Comparison of ENCODE assay signal across 26 cellular contexts in genomic region chr13:110454956-110455355, GRCh38.
A peak's percentile ranks its signal among the peaks of the same experiment; 100 is the strongest.
DNase-seq lines count a peak whose midpoint lies in the region; ATAC-seq and TF ChIP-seq lines count a peak whose summit lies in the region.
"Had no signal": no experiment of that assay in that cellular context is flagged by ENCODE, and none has a peak within 500 bp of the region (broad histone marks: within the 10 kb centered on the region; RNA-seq: fewer than 3 reads in every experiment).

No MANE protein-coding gene starts in this region.

- DNase-seq in MCF 10A (ENCODE audit: unreplicated experiment) (no peak), breast epithelium (ENCODE audit: low spot score in 2 of 2) (no peak), left cardiac atrium (no peak), nephron progenitor cell (no peak)
- DNase-seq in central memory CD4-positive, alpha-beta T cell: no peak
- no peak for DNase-seq in stimulated activated CD4-positive, alpha-beta T cell treated with anti-CD3 and anti-CD28 coated beads, Interleukin-4, amount 100 ng/mL, for 24 hours
- DNase-seq: 8988T; activated CD4-positive, alpha-beta T cell treated with anti-CD3 and anti-CD28 coated beads for 48 hours; activated naive CD4-positive, alpha-beta T cell treated with anti-CD3 and anti-CD28 coated beads for 36 hours; activated T-cell treated with anti-CD3 and anti-CD28 coated beads, Interleukin-2, amount 50 U/mL, for 72 hours; amniotic stem cell; caudate nucleus; DND-41; erythroblast; foreskin keratinocyte; mammary epithelial cell; naive thymus-derived CD4-positive, alpha-beta T cell; NCI-H1105 treated with DMSO at 0.1 percent for 48 hours; NCI-H510A; NK-92 treated with Interleukin-12 subunit alpha and Interleukin-12 subunit beta, amount 100 ng/mL, for 24 hours; stimulated activated CD4-positive, alpha-beta T cell treated with anti-CD3 and anti-CD28 coated beads, Interleukin-2, amount 100 ng/mL, for 24 hours; stimulated activated naive B cell treated with anti-CD40 and anti-IgM and Interleukin-4, amounts not matched to agents 10 μg/mL and 1 μg/mL and 100 μg/mL, for 72 hours; T-cell had no signal

- intact Hi-C loops in MCF 10A (cut with micrococcal nuclease) (no loop called here), breast epithelium (cut with DNase I; ENCODE audit: low total_unique reads) (no loop called here), left cardiac atrium (cut with DNase I) (loop anchor here in 1 of 2 donors (5.0 to 10.0 kb wide), 2 partner anchors 47 to 100 kb away; no protein-coding TSS in a partner anchor)

- H3K4me1 Mint-ChIP-seq in MCF 10A (ENCODE audit: insufficient read depth, unreplicated experiment): peaks cover 7% of the 10 kb centered on the region
- peaks cover 8% of the 10 kb centered on the region for H3K4me1 Mint-ChIP-seq in nephron progenitor cell

- H3K27ac ChIP-seq in breast epithelium: no peak overlapping the region
- H3K27ac ChIP-seq: foreskin keratinocyte had no signal

- H3K4me3 ChIP-seq in breast epithelium: no peak overlapping the region
- H3K4me3 ChIP-seq: thoracic aorta had no signal

- H3K27me3 Mint-ChIP-seq in MCF 10A (ENCODE audit: insufficient read depth, unreplicated experiment) (no peaks in the 10 kb centered on the region), nephron progenitor cell (ENCODE audit: low read depth, poor library complexity) (peaks cover 3% of the 10 kb centered on the region)

- H3K27me3 ChIP-seq in breast epithelium: no peaks in the 10 kb centered on the region
- H3K27me3 ChIP-seq: foreskin keratinocyte had no signal

- H3K4me1 ChIP-seq in breast epithelium: no peaks in the 10 kb centered on the region
- H3K4me1 ChIP-seq: foreskin keratinocyte had no signal

- H3K4me3 Mint-ChIP-seq in MCF 10A (ENCODE audit: unreplicated experiment): no peak overlapping the region
- no peak overlapping the region for H3K4me3 Mint-ChIP-seq in nephron progenitor cell
- H3K4me3 Mint-ChIP-seq: activated naive CD4-positive, alpha-beta T cell treated with anti-CD3 and anti-CD28 coated beads for 36 hours; activated T-cell treated with anti-CD3 and anti-CD28 coated beads, Interleukin-2, amount 50 U/mL, for 72 hours; naive thymus-derived CD4-positive, alpha-beta T cell; T-cell had no signal

- CTCF ChIA-PET in MCF 10A (lab: Yijun Ruan, JAX): interaction anchor here (0.8 to 2.9 kb wide), 21 partner anchors 8 to 363 kb away, joined by 3 to 14 read pairs (median 5); partner anchors contain the start of gene RAB20

- TF ChIP-seq CTCF in MCF 10A (IDR thresholded peaks at IDR 0.05; ENCODE audit: unreplicated experiment): no peak
- no peak for TF ChIP-seq CTCF in breast epithelium (IDR thresholded peaks at IDR 0.05)
- TF ChIP-seq CTCF in nephron progenitor cell (IDR thresholded peaks at IDR 0.05): no peak

- no peak for TF ChIP-seq POLR2A in breast epithelium (IDR thresholded peaks at IDR 0.05)

- POLR2A ChIA-PET in MCF 10A (lab: Yijun Ruan, JAX): interaction anchor here (0.8 to 1.8 kb wide), 3 partner anchors 52 to 162 kb away, joined by 3 to 6 read pairs (median 4); no protein-coding TSS in a partner anchor

- H3K36me3 Mint-ChIP-seq in MCF 10A (ENCODE audit: insufficient read depth, unreplicated experiment) (no peaks in the 10 kb centered on the region), nephron progenitor cell (ENCODE audit: low read depth) (peaks cover 20% of the 10 kb centered on the region)
- H3K36me3 Mint-ChIP-seq: naive thymus-derived CD4-positive, alpha-beta T cell; stimulated activated naive B cell treated with anti-CD40 and anti-IgM and Interleukin-4, amounts not matched to agents 10 μg/mL and 1 μg/mL and 100 μg/mL, for 72 hours; T-cell had no signal

- ATAC-seq in left cardiac atrium: peak; percentile 36 to 41
- no peak for ATAC-seq in GM18511 (IDR thresholded peaks at IDR 0.05; ENCODE audit: unreplicated experiment)
- no peak for ATAC-seq in GM19328 (IDR thresholded peaks at IDR 0.05; ENCODE audit: unreplicated experiment)
- ATAC-seq: naive thymus-derived CD4-positive, alpha-beta T cell; stimulated activated naive B cell treated with anti-CD40 and anti-IgM and Interleukin-4, amounts not matched to agents 10 μg/mL and 1 μg/mL and 100 μg/mL, for 72 hours; T-cell had no signal

- no peaks in the 10 kb centered on the region for H3K36me3 ChIP-seq in breast epithelium

- H3K9me3 Mint-ChIP-seq in MCF 10A (ENCODE audit: unreplicated experiment) (no peaks in the 10 kb centered on the region), nephron progenitor cell (no peaks in the 10 kb centered on the region)
- H3K9me3 Mint-ChIP-seq: activated naive CD4-positive, alpha-beta T cell treated with anti-CD3 and anti-CD28 coated beads for 36 hours; activated T-cell treated with anti-CD3 and anti-CD28 coated beads, Interleukin-2, amount 50 U/mL, for 72 hours; naive thymus-derived CD4-positive, alpha-beta T cell; stimulated activated naive B cell treated with anti-CD40 and anti-IgM and Interleukin-4, amounts not matched to agents 10 μg/mL and 1 μg/mL and 100 μg/mL, for 72 hours; T-cell had no signal

- BruUV-seq in MCF 10A (replicated peaks; lab: Mats Ljungman, UMichigan): no TSS peak

- no peaks in the 10 kb centered on the region for H3K9me3 ChIP-seq in breast epithelium
- H3K9me3 ChIP-seq: thoracic aorta had no signal

- H3K27ac Mint-ChIP-seq in MCF 10A (ENCODE audit: low read depth, unreplicated experiment): peak overlapping the region; percentile 59
- peak overlapping the region; percentile 84 for H3K27ac Mint-ChIP-seq in nephron progenitor cell
- H3K27ac Mint-ChIP-seq: activated naive CD4-positive, alpha-beta T cell treated with anti-CD3 and anti-CD28 coated beads for 36 hours; activated T-cell treated with anti-CD3 and anti-CD28 coated beads, Interleukin-2, amount 50 U/mL, for 72 hours; naive thymus-derived CD4-positive, alpha-beta T cell; stimulated activated naive B cell treated with anti-CD40 and anti-IgM and Interleukin-4, amounts not matched to agents 10 μg/mL and 1 μg/mL and 100 μg/mL, for 72 hours; T-cell had no signal

Comparison
In these comparisons a context has a peak if more than half of its experiments do, and no peak if none do; other contexts are left out.
1. ATAC-seq: peak in left cardiac atrium (2 of 2); none in GM18511 (single experiment) and GM19328 (single experiment).